ENCODE assay signal across 1 cellular context in genomic region chr6:25312034-25312620, GRCh38.
TF ChIP-seq lines count a peak whose summit lies in the region.

No MANE protein-coding gene starts in this region.

TF ChIP-seq in GM23338, 12 proteins besides CTCF, POLR2A, EP300 and RAD21 (continued from another document):
- TF ChIP-seq EZH2phosphoT487 (IDR thresholded peaks at IDR 0.05; ENCODE audit: unreplicated experiment) (no peak), STAT1 (IDR thresholded peaks at IDR 0.05; ENCODE audit: unreplicated experiment) (no peak), NANOG (IDR thresholded peaks at IDR 0.05; ENCODE audit: borderline replicate concordance) (no peak), ZNF331 (CRISPR knock-in tag; IDR thresholded peaks at IDR 0.05; ENCODE audit: low read depth) (no peak), CREB1 (CRISPR knock-in tag; IDR thresholded peaks at IDR 0.05; ENCODE audit: low read depth) (no peak), JUNB (IDR thresholded peaks at IDR 0.05; ENCODE audit: unreplicated experiment) (no peak), ZNF114 (CRISPR knock-in tag; IDR thresholded peaks at IDR 0.05) (no peak)
TF ChIP-seq in GM23338: peak in this region for 0.
